Comparison of ENCODE assay signal across 8 cellular contexts in genomic region chr17:17496189-17497064, GRCh38. TPM values are rescaled to one million over a fixed set of nuclear protein-coding genes. Genes with fewer than 3 reads are reported as not detected.
A peak's percentile ranks its signal among the peaks of the same experiment; 100 is the strongest.
DNase-seq lines count a peak whose midpoint lies in the region; ATAC-seq lines count a peak whose summit lies in the region.

Gene RASD1 (minus strand): TSS chr17:17496395. CDS start chr17:17496181, 214 bp downstream.

- H3K27me3 Mint-ChIP-seq in activated CD4-positive, alpha-beta memory T cell treated with anti-CD3 and anti-CD28 coated beads, Interleukin-2, amount 10 ng/mL, durations not matched to agents 7 days and 5 days = peaks cover 16% of the 10 kb centered on the region

- H3K27me3 ChIP-seq in ectodermal cell (ENCODE audit: control insufficient read depth, insufficient read depth, low read length, poor library complexity, severe bottlenecking) = peaks cover 33% of the 10 kb centered on the region

- no peaks in the 10 kb centered on the region for H3K9me3 Mint-ChIP-seq in activated CD4-positive, alpha-beta memory T cell treated with anti-CD3 and anti-CD28 coated beads, Interleukin-2, amount 10 ng/mL, durations not matched to agents 7 days and 5 days

- POLR2A ChIA-PET in activated CD4-positive, alpha-beta memory T cell treated with anti-CD3 and anti-CD28 coated beads, Interleukin-2, amount 10 ng/mL, durations not matched to agents 7 days and 5 days (lab: Charles Lee) = interaction anchor here (0.7 to 2.0 kb wide), 11 partner anchors 10 to 317 kb away, joined by 3 to 13 read pairs (median 4); partner anchors contain the start of genes MED9 and PEMT

- no peak within 1 kb of the TSS for H3K27ac ChIP-seq in ectodermal cell (ENCODE audit: insufficient read depth, low read depth, low read length, poor library complexity, severe bottlenecking)

- 0 to 1% methylated on average over 93 of the region's 93 CpGs for WGBS in ectodermal cell, 2 experiments

- no peaks in the 10 kb centered on the region for H3K9me3 ChIP-seq in ectodermal cell (ENCODE audit: control insufficient read depth, low read length)

- ATAC-seq in HG03103 (IDR thresholded peaks at IDR 0.05; ENCODE audit: low read depth, unreplicated experiment) = peak; percentile 53

- H3K4me1 ChIP-seq in ectodermal cell (ENCODE audit: control insufficient read depth, insufficient read depth, low read length) = peaks cover 22% of the 10 kb centered on the region

- peaks cover 15% of the 10 kb centered on the region for H3K4me1 Mint-ChIP-seq in activated CD4-positive, alpha-beta memory T cell treated with anti-CD3 and anti-CD28 coated beads, Interleukin-2, amount 10 ng/mL, durations not matched to agents 7 days and 5 days

- DNase-seq in NCI-H2029 (lab: John Stamatoyannopoulos, UW) (peak; percentile 23), NCI-H2029 treated with DMSO at 0.1 percent for 48 hours (lab: John Stamatoyannopoulos, UW) (no peak), NCI-H526 (lab: John Stamatoyannopoulos, UW) (peak; percentile 38 to 82), lung microvascular endothelial cell (ENCODE audit: low read depth in 2 of 2) (peak; percentile 88 to 91)
- peak; percentile 85 for DNase-seq in activated CD4-positive, alpha-beta memory T cell treated with anti-CD3 and anti-CD28 coated beads, Interleukin-2, amount 10 ng/mL, durations not matched to agents 7 days and 5 days
- peak; percentile 66 to 75 (median 70) for DNase-seq in stimulated activated CD4-positive, alpha-beta T cell treated with anti-CD3 and anti-CD28 coated beads, TNF-alpha, amount 100 ng/mL, for 4 hours (ENCODE audit: low read depth in 3 of 3)

- CTCF ChIA-PET in activated CD4-positive, alpha-beta memory T cell treated with anti-CD3 and anti-CD28 coated beads, Interleukin-2, amount 10 ng/mL, durations not matched to agents 7 days and 5 days (lab: Charles Lee) = interaction anchor here (0.5 to 3.5 kb wide), 49 partner anchors 8 to 591 kb away, joined by 3 to 51 read pairs (median 4); partner anchors contain the start of genes DRG2, MED9 and PEMT

- H3K36me3 Mint-ChIP-seq in activated CD4-positive, alpha-beta memory T cell treated with anti-CD3 and anti-CD28 coated beads, Interleukin-2, amount 10 ng/mL, durations not matched to agents 7 days and 5 days (ENCODE audit: low read depth) = peaks cover 13% of the 10 kb centered on the region

- no peak within 1 kb of the TSS for H3K27ac Mint-ChIP-seq in activated CD4-positive, alpha-beta memory T cell treated with anti-CD3 and anti-CD28 coated beads, Interleukin-2, amount 10 ng/mL, durations not matched to agents 7 days and 5 days

- peaks cover 7% of the 10 kb centered on the region for H3K36me3 ChIP-seq in ectodermal cell (ENCODE audit: control insufficient read depth, insufficient read depth, low read length)

- peak within 1 kb of the TSS; percentile 47 for H3K4me3 Mint-ChIP-seq in activated CD4-positive, alpha-beta memory T cell treated with anti-CD3 and anti-CD28 coated beads, Interleukin-2, amount 10 ng/mL, durations not matched to agents 7 days and 5 days

- H3K4me3 ChIP-seq in ectodermal cell (ENCODE audit: insufficient read depth, low read depth, low read length) = peak within 1 kb of the TSS; percentile 60

RNA-seq across cellular contexts. Expression of gene RASD1, which starts in this region (rescaled TPM):
- 1 to 10 TPM; 1.5 to 2.0 TPM for total RNA-seq in activated CD4-positive, alpha-beta memory T cell treated with anti-CD3 and anti-CD28 coated beads, Interleukin-2, amount 10 ng/mL, durations not matched to agents 7 days and 5 days
- 2.5 TPM for polyA plus RNA-seq in ectodermal cell (2013, experiment 1 of 4)
- 2.9 TPM for polyA plus RNA-seq in ectodermal cell (2013, experiment 2 of 4)
- 2.6 TPM for polyA plus RNA-seq in ectodermal cell (2013, experiment 3 of 4)
- polyA plus RNA-seq in ectodermal cell (2013, experiment 4 of 4) = 3.6 TPM
- 2.6 and 3.8 TPM in 2 replicates for total RNA-seq in lung microvascular endothelial cell
